In the genomic region with DNA sequence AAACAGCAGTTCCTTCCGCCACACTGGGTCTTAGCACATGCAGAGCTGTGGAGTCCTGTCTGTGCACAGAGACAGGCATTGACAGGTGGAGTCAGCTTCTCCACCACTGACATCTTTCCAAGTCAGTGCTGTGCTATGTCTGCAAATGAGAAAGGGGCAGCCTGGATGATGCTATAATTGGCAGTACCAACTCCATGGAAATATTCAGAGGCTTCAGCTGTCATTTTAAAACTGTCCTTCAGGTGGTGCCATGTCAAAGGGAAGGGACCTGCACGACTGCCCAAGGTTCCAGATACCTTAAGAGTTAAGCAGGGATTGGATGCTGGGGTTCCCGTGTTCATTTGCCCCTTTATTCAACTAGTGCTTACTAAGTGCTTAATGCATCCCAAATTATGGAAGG, we compare ENCODE assay signal across 10 cellular contexts.
A peak's percentile ranks its signal among the peaks of the same experiment; 100 is the strongest.
DNase-seq lines count a peak whose midpoint lies in the region; ATAC-seq and TF ChIP-seq lines count a peak whose summit lies in the region.
"Had no signal": no experiment of that assay in that cellular context is flagged by ENCODE, and none has a peak within 500 bp of the region (broad histone marks: within the 10 kb centered on the region; RNA-seq: fewer than 3 reads in every experiment).

No MANE protein-coding gene starts in this region.

- H3K27me3 ChIP-seq in Peyer's patch, result no peaks in the 10 kb centered on the region

- H3K27ac Mint-ChIP-seq in Calu3 (ENCODE audit: unreplicated experiment), result no peak overlapping the region

- no peak overlapping the region for H3K4me3 ChIP-seq in HEK293 (ENCODE audit: low read depth, low read length)
- no peak overlapping the region for H3K4me3 ChIP-seq in Peyer's patch
- H3K4me3 ChIP-seq in coronary artery, result no peak overlapping the region
- H3K4me3 ChIP-seq: skin epidermis had no signal

- H3K9me3 ChIP-seq in HEK293 (ENCODE audit: control insufficient read depth, insufficient read depth, low read depth, low read length), result no peaks in the 10 kb centered on the region
- no peaks in the 10 kb centered on the region for H3K9me3 ChIP-seq in Peyer's patch

- no peak overlapping the region for H3K4me3 Mint-ChIP-seq in Calu3 (ENCODE audit: low read depth, unreplicated experiment)
- H3K4me3 Mint-ChIP-seq: central memory CD8-positive, alpha-beta T cell had no signal

- H3K4me1 ChIP-seq in HEK293 (ENCODE audit: control insufficient read depth, insufficient read depth, low read length) (no peaks in the 10 kb centered on the region), Peyer's patch (no peaks in the 10 kb centered on the region)

- peaks cover 3% of the 10 kb centered on the region for H3K9me3 Mint-ChIP-seq in Calu3 (ENCODE audit: low read depth, unreplicated experiment)
- H3K9me3 Mint-ChIP-seq: central memory CD8-positive, alpha-beta T cell had no signal

- POLR2A ChIA-PET in HEK293 (lab: Yijun Ruan, JAX), result interaction anchor here (0.6 kb wide), 1 partner anchor 55 kb away, joined by 3 read pairs; no protein-coding TSS in a partner anchor

- peaks cover 3% of the 10 kb centered on the region for H3K36me3 Mint-ChIP-seq in Calu3 (ENCODE audit: insufficient read depth, unreplicated experiment)

- no peak overlapping the region for H3K27ac ChIP-seq in HEK293 (ENCODE audit: extremely low read depth, low read depth, low read length)
- no peak overlapping the region for H3K27ac ChIP-seq in Peyer's patch
- no peak overlapping the region for H3K27ac ChIP-seq in coronary artery
- H3K27ac ChIP-seq: skin epidermis had no signal

- in situ Hi-C loops in SK-MEL-5 (cut with HindIII; ENCODE audit: low pct_unique_long_range_greater_than_20kb, low sequenced_read_pairs), result no loop called here

- ATAC-seq in left lobe of liver (peak; percentile 26), GM21717 (IDR thresholded peaks at IDR 0.05; ENCODE audit: unreplicated experiment) (no peak)

- no peak for TF ChIP-seq CTCF in Calu3 (IDR thresholded peaks at IDR 0.05; ENCODE audit: unreplicated experiment)
- TF ChIP-seq CTCF in HEK293 (tag by site-specific recombination; IDR thresholded peaks at IDR 0.05), result no peak
- no peak for TF ChIP-seq CTCF in Peyer's patch (IDR thresholded peaks at IDR 0.05)
- no peak for TF ChIP-seq CTCF in coronary artery (IDR thresholded peaks at IDR 0.05)

- H3K27me3 Mint-ChIP-seq in Calu3 (ENCODE audit: unreplicated experiment), result no peaks in the 10 kb centered on the region
- H3K27me3 Mint-ChIP-seq: central memory CD8-positive, alpha-beta T cell had no signal

- TF ChIP-seq POLR2A in Peyer's patch (IDR thresholded peaks at IDR 0.05), result no peak

- CTCF ChIA-PET in Calu3 (lab: Charles Lee), result no interaction called here
- CTCF ChIA-PET in HEK293 (lab: Yijun Ruan, JAX), result interaction anchor here (0.6 to 1.4 kb wide), 7 partner anchors 11 to 331 kb away, joined by 3 to 4 read pairs (median 3); no protein-coding TSS in a partner anchor

- DNase-seq in Calu3 (peak; percentile 6), SK-MEL-5 (ENCODE audit: low read depth, low spot score) (peak; percentile 32), left lobe of liver (ENCODE audit: low spot score) (no peak), GM03348 (ENCODE audit: low spot score) (no peak), Peyer's patch (no peak), coronary artery (ENCODE audit: low spot score) (no peak)

- intact Hi-C loops in Calu3 (cut with micrococcal nuclease; ENCODE audit: unreplicated experiment), result no loop called here

- no TSS peak for BruUV-seq in Calu3 (replicated peaks; lab: Mats Ljungman, UMichigan)

- H3K36me3 ChIP-seq in HEK293 (ENCODE audit: control insufficient read depth in 2 of 2, insufficient read depth in 1 of 2, low read length in 2 of 2) (no peaks in the 10 kb centered on the region), Peyer's patch (no peaks in the 10 kb centered on the region)

- H3K4me1 Mint-ChIP-seq in Calu3 (ENCODE audit: low read depth, unreplicated experiment), result peaks cover 8% of the 10 kb centered on the region
- H3K4me1 Mint-ChIP-seq: central memory CD8-positive, alpha-beta T cell had no signal

TF ChIP-seq in HEK293, 187 proteins besides CTCF, POLR2A, EP300 and RAD21:
- TF ChIP-seq ZNF121 (tag by site-specific recombination; IDR thresholded peaks at IDR 0.05) (0 out of 2 replicates have a peak, but pooled peaks have one; percentile 26), ZNF677 (tag by site-specific recombination; IDR thresholded peaks at IDR 0.05) (no peak), ZNF324 (tag by site-specific recombination; IDR thresholded peaks at IDR 0.05) (no peak), ZNF26 (tag by site-specific recombination; IDR thresholded peaks at IDR 0.05) (no peak), ZFP41 (tag by site-specific recombination; IDR thresholded peaks at IDR 0.05; ENCODE audit: borderline replicate concordance) (no peak), ZNF654 (tag by site-specific recombination; IDR thresholded peaks at IDR 0.05; ENCODE audit: low read depth) (peak; percentile 31; the same call in 1 of the 2 replicates)
- TF ChIP-seq, protein P1, sequence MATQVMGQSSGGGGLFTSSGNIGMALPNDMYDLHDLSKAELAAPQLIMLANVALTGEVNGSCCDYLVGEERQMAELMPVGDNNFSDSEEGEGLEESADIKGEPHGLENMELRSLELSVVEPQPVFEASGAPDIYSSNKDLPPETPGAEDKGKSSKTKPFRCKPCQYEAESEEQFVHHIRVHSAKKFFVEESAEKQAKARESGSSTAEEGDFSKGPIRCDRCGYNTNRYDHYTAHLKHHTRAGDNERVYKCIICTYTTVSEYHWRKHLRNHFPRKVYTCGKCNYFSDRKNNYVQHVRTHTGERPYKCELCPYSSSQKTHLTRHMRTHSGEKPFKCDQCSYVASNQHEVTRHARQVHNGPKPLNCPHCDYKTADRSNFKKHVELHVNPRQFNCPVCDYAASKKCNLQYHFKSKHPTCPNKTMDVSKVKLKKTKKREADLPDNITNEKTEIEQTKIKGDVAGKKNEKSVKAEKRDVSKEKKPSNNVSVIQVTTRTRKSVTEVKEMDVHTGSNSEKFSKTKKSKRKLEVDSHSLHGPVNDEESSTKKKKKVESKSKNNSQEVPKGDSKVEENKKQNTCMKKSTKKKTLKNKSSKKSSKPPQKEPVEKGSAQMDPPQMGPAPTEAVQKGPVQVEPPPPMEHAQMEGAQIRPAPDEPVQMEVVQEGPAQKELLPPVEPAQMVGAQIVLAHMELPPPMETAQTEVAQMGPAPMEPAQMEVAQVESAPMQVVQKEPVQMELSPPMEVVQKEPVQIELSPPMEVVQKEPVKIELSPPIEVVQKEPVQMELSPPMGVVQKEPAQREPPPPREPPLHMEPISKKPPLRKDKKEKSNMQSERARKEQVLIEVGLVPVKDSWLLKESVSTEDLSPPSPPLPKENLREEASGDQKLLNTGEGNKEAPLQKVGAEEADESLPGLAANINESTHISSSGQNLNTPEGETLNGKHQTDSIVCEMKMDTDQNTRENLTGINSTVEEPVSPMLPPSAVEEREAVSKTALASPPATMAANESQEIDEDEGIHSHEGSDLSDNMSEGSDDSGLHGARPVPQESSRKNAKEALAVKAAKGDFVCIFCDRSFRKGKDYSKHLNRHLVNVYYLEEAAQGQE (tag by site-specific recombination; IDR thresholded peaks at IDR 0.05), result no peak

Comparison
In these comparisons a context has a peak if more than half of its experiments do, and no peak if none do; other contexts are left out.
1. DNase-seq: peak in Calu3 (single experiment) and SK-MEL-5 (single experiment); none in left lobe of liver (single experiment), GM03348 (single experiment), Peyer's patch (0 of 3) and coronary artery (single experiment).